ENCODE assay signal across 1 cellular context in the genomic region with DNA sequence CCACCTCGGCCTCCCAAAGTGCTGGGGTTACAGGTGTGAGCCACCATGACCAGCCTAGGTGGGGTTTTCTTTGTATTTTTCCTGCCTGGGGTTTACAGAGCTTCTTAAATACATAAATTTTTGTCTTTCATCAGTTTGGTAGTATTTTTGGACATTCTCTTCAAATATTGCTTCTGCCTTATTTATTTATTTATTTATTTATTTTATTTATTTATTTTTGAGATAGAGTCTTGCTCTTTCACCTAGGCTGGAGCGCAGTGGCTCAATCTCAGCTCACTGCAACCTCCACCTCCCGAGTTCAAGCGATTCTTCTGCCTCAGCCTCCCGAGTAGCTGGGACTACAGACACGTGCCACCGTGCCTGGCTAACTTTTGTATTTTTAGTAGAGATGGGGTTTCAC.
A peak's percentile ranks its signal among the peaks of the same experiment; 100 is the strongest.
TF ChIP-seq lines count a peak whose summit lies in the region.

No MANE protein-coding gene starts in this region.

TF ChIP-seq in A549, 52 proteins besides CTCF, POLR2A, EP300 and RAD21:
- peak; percentile 11; the same call in 1 of the 2 replicates for TF ChIP-seq ZC3H11A (IDR thresholded peaks at IDR 0.05)
